33 cellular contexts compared by ENCODE assay signal in the genomic region with DNA sequence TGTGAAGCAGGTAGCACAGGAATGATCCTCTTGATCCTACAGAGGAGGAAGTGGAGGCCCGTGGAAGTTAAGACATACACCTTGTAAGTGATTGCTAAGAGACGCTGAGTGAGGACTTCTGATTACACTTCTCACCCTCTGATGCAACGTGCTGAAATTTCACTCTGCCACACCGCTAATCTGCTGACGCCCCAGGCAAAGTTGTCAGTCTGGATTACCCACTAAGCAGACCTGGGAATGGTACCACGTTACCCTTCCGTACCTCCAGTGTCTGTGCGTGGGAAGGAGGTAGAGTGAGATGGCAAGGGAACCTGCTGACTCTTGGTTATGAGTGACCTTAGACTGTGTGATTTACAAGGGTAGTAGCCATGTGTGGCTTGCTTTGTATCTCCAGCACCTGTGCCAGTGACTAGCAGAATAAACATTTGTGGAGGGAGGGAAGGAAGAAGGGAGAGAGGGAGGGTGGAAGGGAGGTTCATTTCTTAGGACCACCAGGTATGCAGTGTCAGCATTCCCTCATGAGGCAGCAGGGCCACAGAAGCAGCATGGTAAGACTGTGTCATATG.
A peak's percentile ranks its signal among the peaks of the same experiment; 100 is the strongest.
DNase-seq lines count a peak whose midpoint lies in the region; ATAC-seq, FAIRE-seq and TF ChIP-seq lines count a peak whose summit lies in the region.
"Had no signal": no experiment of that assay in that cellular context is flagged by ENCODE, and none has a peak within 500 bp of the region (broad histone marks: within the 10 kb centered on the region; RNA-seq: fewer than 3 reads in every experiment).

No MANE protein-coding gene starts in this region.

- intact Hi-C loops in A673 (cut with micrococcal nuclease; ENCODE audit: unreplicated experiment) = no loop called here

- TF ChIP-seq CTCF in A673 (conservative IDR thresholded peaks at IDR 0.05; ENCODE audit: low read depth, low read length) (no peak), H1 (IDR thresholded peaks at IDR 0.05; ENCODE audit: control extremely low read depth in 1 of 3, insufficient read depth in 1 of 3, low read depth in 1 of 3, low read length in 3 of 3) (no peak), nephron progenitor cell (IDR thresholded peaks at IDR 0.05) (no peak), WTC11 (IDR thresholded peaks at IDR 0.05) (no peak)

- H2BK120ac ChIP-seq in H1 (replicated peaks; ENCODE audit: low read depth, low read length) = no peak overlapping the region

- H3K4me1 Mint-ChIP-seq in nephron progenitor cell (peaks cover 69% of the 10 kb centered on the region), WTC11 (peaks cover 11% of the 10 kb centered on the region)
- H3K4me1 Mint-ChIP-seq: activated CD4-positive, alpha-beta T cell treated with anti-CD3 and anti-CD28 coated beads, Interleukin-2, amount 10 ng/mL, durations not matched to agents 24 days and 14 days; activated naive CD8-positive, alpha-beta T cell treated with anti-CD3 and anti-CD28 coated beads, Interleukin-2, amount 50 U/mL, for 24 hours; central memory CD8-positive, alpha-beta T cell; endodermal cell; IgD-negative memory B cell; stimulated activated naive CD8-positive, alpha-beta T cell treated with anti-CD3 and anti-CD28 coated beads, Interleukin-15, amount 100 ng/mL, for 72 hours had no signal

- no peak overlapping the region for H3K9ac ChIP-seq in H1 (replicated peaks in 1 of 4; ENCODE audit: extremely low read depth in 1 of 4, low read depth in 3 of 4, low read length in 3 of 4)

- no peaks in the 10 kb centered on the region for H3K79me2 ChIP-seq in H1 (ENCODE audit: control insufficient read depth in 1 of 2, insufficient read depth in 2 of 2, low read length in 2 of 2)
- H3K79me2 ChIP-seq: hepatocyte had no signal

- no peak overlapping the region for H2BK20ac ChIP-seq in H1 (ENCODE audit: low read length)

- TF ChIP-seq POLR2A in H1 (IDR thresholded peaks at IDR 0.05; ENCODE audit: control extremely low read depth in 1 of 2, low read depth in 2 of 2, low read length in 2 of 2) = no peak

- POLR2A ChIA-PET in A673 (lab: Charles Lee; ENCODE audit: low non-redundant PET) (no interaction called here), H1 (lab: Charles Lee; ENCODE audit: partially characterized antibody) (no interaction called here), WTC11 (lab: Charles Lee) (no interaction called here)

- no peak overlapping the region for H4K8ac ChIP-seq in H1 (ENCODE audit: extremely low read depth, insufficient read depth, low read length)

- no peak overlapping the region for H2BK5ac ChIP-seq in H1 (ENCODE audit: low read depth, low read length)

- H3K4me2 ChIP-seq in H1 (ENCODE audit: insufficient read depth in 1 of 2, low read depth in 2 of 2, low read length in 2 of 2) = no peak overlapping the region
- H3K4me2 ChIP-seq: hepatocyte, PC-9 had no signal

- peak overlapping the region; percentile 53 for H2BK12ac ChIP-seq in H1 (ENCODE audit: low read depth, low read length)

- no peak overlapping the region for H3K18ac ChIP-seq in H1 (ENCODE audit: extremely low read depth, low read length)

- H4K5ac ChIP-seq in H1 (ENCODE audit: insufficient read length, low read depth, low read length) = no peak overlapping the region

- whole genome bisulfite sequencing in H1 (ENCODE audit: extremely low coverage in 1 of 2, insufficient coverage in 1 of 2, insufficient read length in 1 of 2, insufficient replicate concordance in 2 of 2, low coverage in 1 of 2, low lambda C conversion rate in 2 of 2, missing lambda C conversion rate in 1 of 2), 2 experiments = 96% methylated on average over 8 of the region's 8 CpGs; no CpG with 5 or more reads in 1 of the 2 experiments

- no peak overlapping the region for H3K23ac ChIP-seq in H1 (ENCODE audit: insufficient read length)

- no TSS peak for BruUV-seq in A673 (replicated peaks; lab: Mats Ljungman, UMichigan)

- peak overlapping the region; percentile 9; the same call in 1 of the 2 replicates for H2AFZ ChIP-seq in H1 (ENCODE audit: low read length)
- H2AFZ ChIP-seq: hepatocyte, PC-9 had no signal

- H3K4me3 Mint-ChIP-seq in nephron progenitor cell (no peak overlapping the region), WTC11 (no peak overlapping the region)
- H3K4me3 Mint-ChIP-seq: activated CD4-positive, alpha-beta T cell treated with anti-CD3 and anti-CD28 coated beads, Interleukin-2, amount 10 ng/mL, durations not matched to agents 24 days and 14 days; activated naive CD8-positive, alpha-beta T cell treated with anti-CD3 and anti-CD28 coated beads, Interleukin-2, amount 50 U/mL, for 24 hours; activated T-cell treated with anti-CD3 and anti-CD28 coated beads, Interleukin-2, amount 50 U/mL, for 24 hours; central memory CD8-positive, alpha-beta T cell; dendritic cell treated with granulocyte-macrophage colony-stimulating factor and Interleukin-4, amounts not matched to agents 40 ng/mL and 50 ng/mL, for 4 days; endodermal cell; HFFc6; IgD-negative memory B cell; stimulated activated naive CD8-positive, alpha-beta T cell treated with anti-CD3 and anti-CD28 coated beads, Interleukin-15, amount 100 ng/mL, for 72 hours had no signal

- DNase-seq in A673 (ENCODE audit: low spot score) (peak; percentile 5), LoVo (ENCODE audit: low spot score) (peak; percentile 54), H1 (ENCODE audit: low read depth in 1 of 2, low spot score in 2 of 2) (no peak), nephron progenitor cell (no peak), retina (no peak), HuH-7.5 (ENCODE audit: low spot score) (no peak), WTC11 (ENCODE audit: low spot score) (no peak)
- DNase-seq: ACHN; activated CD4-positive, alpha-beta T cell treated with anti-CD3 and anti-CD28 coated beads, Interleukin-2, amount 10 ng/mL, durations not matched to agents 24 days and 14 days; activated gamma-delta T cell; activated naive CD8-positive, alpha-beta T cell treated with anti-CD3 and anti-CD28 coated beads, Interleukin-2, amount 50 U/mL, for 24 hours; activated T-cell treated with anti-CD3 and anti-CD28 coated beads, Interleukin-2, amount 50 U/mL, for 24 hours; DMS79; endodermal cell; gastrocnemius medialis; GDM1; HFFc6; NCI-H1105 treated with DMSO at 0.1 percent for 48 hours; NCI-H2029; NCI-H446 treated with DMSO at 0.1 percent for 48 hours; NK-92 treated with Interleukin-12 subunit alpha and Interleukin-12 subunit beta, amount 100 ng/mL, for 24 hours; occipital lobe; PC-9; stimulated activated naive CD8-positive, alpha-beta T cell treated with anti-CD3 and anti-CD28 coated beads, Interleukin-15, amount 100 ng/mL, for 72 hours; T-helper 2 cell had no signal

- H3K27me3 Mint-ChIP-seq in nephron progenitor cell (ENCODE audit: low read depth, poor library complexity) (peaks cover 4% of the 10 kb centered on the region), WTC11 (ENCODE audit: low read depth) (no peaks in the 10 kb centered on the region)
- H3K27me3 Mint-ChIP-seq: stimulated activated naive CD8-positive, alpha-beta T cell treated with anti-CD3 and anti-CD28 coated beads, Interleukin-15, amount 100 ng/mL, for 72 hours had no signal

- no peak overlapping the region for H3K27ac ChIP-seq in A673 (ENCODE audit: low read depth, low read length, poor library complexity, severe bottlenecking)
- no peak overlapping the region for H3K27ac ChIP-seq in H1 (ENCODE audit: low read depth, low read length)
- H3K27ac ChIP-seq: gastrocnemius medialis, hepatocyte, PC-9, skin epidermis had no signal

- H3K4ac ChIP-seq in H1 (replicated peaks; ENCODE audit: insufficient read length, low read depth, low read length) = no peak overlapping the region

- no peak overlapping the region for H4K91ac ChIP-seq in H1 (replicated peaks; ENCODE audit: insufficient read length, low read length)

- H3K27me3 ChIP-seq in A673 (replicated peaks; ENCODE audit: insufficient read depth, low read depth, low read length, poor library complexity) (no peaks in the 10 kb centered on the region), H1 (replicated peaks in 1 of 4; ENCODE audit: control insufficient read depth in 3 of 4, extremely low read depth in 1 of 4, insufficient read depth in 3 of 4, low read length in 3 of 4) (no peaks in the 10 kb centered on the region)
- H3K27me3 ChIP-seq: gastrocnemius medialis, hepatocyte had no signal

- H3K9me3 ChIP-seq in A673 (ENCODE audit: low read depth, low read length, poor library complexity, severe bottlenecking) (no peaks in the 10 kb centered on the region), H1 (ENCODE audit: insufficient read depth in 2 of 2, low read depth in 1 of 2, low read length in 1 of 2) (no peaks in the 10 kb centered on the region)
- H3K9me3 ChIP-seq: gastrocnemius medialis had no signal

- no peak overlapping the region for H2AK5ac ChIP-seq in H1 (ENCODE audit: low read depth, low read length)

- CTCF ChIA-PET in A673 (lab: Charles Lee) = no interaction called here
- CTCF ChIA-PET in H1 (lab: Charles Lee; ENCODE audit: partially characterized antibody) = no interaction called here
- CTCF ChIA-PET in WTC11 (lab: Charles Lee) = interaction anchor here (1.0 kb wide), 1 partner anchor 120 kb away, joined by 3 read pairs; no protein-coding TSS in a partner anchor

- no peak for FAIRE-seq in H1 (lab: Jason Lieb, UNC)

- H3K56ac ChIP-seq in H1 (replicated peaks; ENCODE audit: insufficient read length, low read depth, low read length) = no peak overlapping the region

- no peaks in the 10 kb centered on the region for H3K4me1 ChIP-seq in A673 (ENCODE audit: insufficient read depth, low read length, poor library complexity, severe bottlenecking)
- H3K4me1 ChIP-seq in H1 (replicated peaks in 1 of 4; ENCODE audit: control insufficient read depth in 3 of 4, insufficient read depth in 4 of 4, low read length in 3 of 4) = no peaks in the 10 kb centered on the region
- H3K4me1 ChIP-seq: gastrocnemius medialis had no signal

- peaks cover 0 to 1% of the 10 kb centered on the region in 2 experiments for H4K20me1 ChIP-seq in H1 (replicated peaks in 1 of 2; ENCODE audit: control insufficient read depth in 1 of 2, insufficient read depth in 2 of 2, low read length in 2 of 2)

- no peak for TF ChIP-seq EP300 in H1 (IDR thresholded peaks at IDR 0.05; ENCODE audit: borderline replicate concordance in 1 of 2, low read depth in 2 of 2, low read length in 2 of 2)

- H3K14ac ChIP-seq in H1 (ENCODE audit: insufficient read length) = no peak overlapping the region

- H3K36me3 Mint-ChIP-seq in nephron progenitor cell (ENCODE audit: low read depth) = peaks cover 5% of the 10 kb centered on the region
- no peaks in the 10 kb centered on the region for H3K36me3 Mint-ChIP-seq in WTC11
- H3K36me3 Mint-ChIP-seq: IgD-negative memory B cell had no signal

- H3K4me3 ChIP-seq in A673 (ENCODE audit: low read depth, low read length, poor library complexity, severe bottlenecking) (no peak overlapping the region), H1 (ENCODE audit: extremely low read depth in 1 of 4, insufficient read depth in 2 of 4, low read depth in 3 of 4, low read length in 4 of 4) (no peak overlapping the region)
- H3K4me3 ChIP-seq: gastrocnemius medialis, hepatocyte, PC-9, skin epidermis had no signal

- ATAC-seq in HG02642 (IDR thresholded peaks at IDR 0.05; ENCODE audit: poor library complexity, unreplicated experiment) = no peak
- ATAC-seq in WTC11 = no peak
- ATAC-seq: activated naive CD8-positive, alpha-beta T cell treated with anti-CD3 and anti-CD28 coated beads, Interleukin-2, amount 50 U/mL, for 24 hours; gastrocnemius medialis; Right ventricle myocardium inferior; SK-N-SH treated with all-trans-retinoic acid at 6 μM for 48 hours; stimulated activated naive CD8-positive, alpha-beta T cell treated with anti-CD3 and anti-CD28 coated beads, Interleukin-15, amount 100 ng/mL, for 72 hours had no signal

- no peak overlapping the region for H2BK15ac ChIP-seq in H1 (ENCODE audit: low read length)

- H3K27ac Mint-ChIP-seq in nephron progenitor cell = peak overlapping the region; percentile 97
- no peak overlapping the region for H3K27ac Mint-ChIP-seq in WTC11
- H3K27ac Mint-ChIP-seq: activated CD4-positive, alpha-beta T cell treated with anti-CD3 and anti-CD28 coated beads, Interleukin-2, amount 10 ng/mL, durations not matched to agents 24 days and 14 days; activated naive CD8-positive, alpha-beta T cell treated with anti-CD3 and anti-CD28 coated beads, Interleukin-2, amount 50 U/mL, for 24 hours; activated T-cell treated with anti-CD3 and anti-CD28 coated beads, Interleukin-2, amount 50 U/mL, for 24 hours; dendritic cell treated with granulocyte-macrophage colony-stimulating factor and Interleukin-4, amounts not matched to agents 40 ng/mL and 50 ng/mL, for 4 days; endodermal cell; HFFc6; IgD-negative memory B cell; stimulated activated naive CD8-positive, alpha-beta T cell treated with anti-CD3 and anti-CD28 coated beads, Interleukin-15, amount 100 ng/mL, for 72 hours had no signal

- TF ChIP-seq RAD21 in H1 (IDR thresholded peaks at IDR 0.05 in 1 of 2, conservative IDR thresholded peaks at IDR 0.05 in 1 of 2; ENCODE audit: low read depth in 2 of 2, low read length in 2 of 2) = no peak

- H3K9me3 Mint-ChIP-seq in nephron progenitor cell = no peaks in the 10 kb centered on the region
- peaks cover 4% of the 10 kb centered on the region; the same call in 1 of the 2 replicates for H3K9me3 Mint-ChIP-seq in WTC11
- H3K9me3 Mint-ChIP-seq: activated CD4-positive, alpha-beta T cell treated with anti-CD3 and anti-CD28 coated beads, Interleukin-2, amount 10 ng/mL, durations not matched to agents 24 days and 14 days; activated naive CD8-positive, alpha-beta T cell treated with anti-CD3 and anti-CD28 coated beads, Interleukin-2, amount 50 U/mL, for 24 hours; activated T-cell treated with anti-CD3 and anti-CD28 coated beads, Interleukin-2, amount 50 U/mL, for 24 hours; central memory CD8-positive, alpha-beta T cell; dendritic cell treated with granulocyte-macrophage colony-stimulating factor and Interleukin-4, amounts not matched to agents 40 ng/mL and 50 ng/mL, for 4 days; endodermal cell; HFFc6; IgD-negative memory B cell; stimulated activated naive CD8-positive, alpha-beta T cell treated with anti-CD3 and anti-CD28 coated beads, Interleukin-15, amount 100 ng/mL, for 72 hours had no signal

- H3K23me2 ChIP-seq in H1 (ENCODE audit: low read depth, low read length) = peaks cover 3% of the 10 kb centered on the region; the same call in 1 of the 2 replicates

- H3K79me1 ChIP-seq in H1 (ENCODE audit: low read depth, low read length) = no peaks in the 10 kb centered on the region

- no peaks in the 10 kb centered on the region for H3K36me3 ChIP-seq in A673 (ENCODE audit: insufficient read depth, low read length, poor library complexity, severe bottlenecking)
- no peaks in the 10 kb centered on the region for H3K36me3 ChIP-seq in H1 (ENCODE audit: control insufficient read depth in 2 of 4, insufficient read depth in 4 of 4, low read length in 3 of 4)
- H3K36me3 ChIP-seq: gastrocnemius medialis had no signal

Comparison
In these comparisons a context has a peak if more than half of its experiments do, and no peak if none do; other contexts are left out.
1. DNase-seq: peak in A673 (single experiment) and LoVo (single experiment); none in H1 (0 of 2), nephron progenitor cell (single experiment), retina (single experiment), HuH-7.5 (single experiment) and WTC11 (single experiment).